In the genomic region with DNA sequence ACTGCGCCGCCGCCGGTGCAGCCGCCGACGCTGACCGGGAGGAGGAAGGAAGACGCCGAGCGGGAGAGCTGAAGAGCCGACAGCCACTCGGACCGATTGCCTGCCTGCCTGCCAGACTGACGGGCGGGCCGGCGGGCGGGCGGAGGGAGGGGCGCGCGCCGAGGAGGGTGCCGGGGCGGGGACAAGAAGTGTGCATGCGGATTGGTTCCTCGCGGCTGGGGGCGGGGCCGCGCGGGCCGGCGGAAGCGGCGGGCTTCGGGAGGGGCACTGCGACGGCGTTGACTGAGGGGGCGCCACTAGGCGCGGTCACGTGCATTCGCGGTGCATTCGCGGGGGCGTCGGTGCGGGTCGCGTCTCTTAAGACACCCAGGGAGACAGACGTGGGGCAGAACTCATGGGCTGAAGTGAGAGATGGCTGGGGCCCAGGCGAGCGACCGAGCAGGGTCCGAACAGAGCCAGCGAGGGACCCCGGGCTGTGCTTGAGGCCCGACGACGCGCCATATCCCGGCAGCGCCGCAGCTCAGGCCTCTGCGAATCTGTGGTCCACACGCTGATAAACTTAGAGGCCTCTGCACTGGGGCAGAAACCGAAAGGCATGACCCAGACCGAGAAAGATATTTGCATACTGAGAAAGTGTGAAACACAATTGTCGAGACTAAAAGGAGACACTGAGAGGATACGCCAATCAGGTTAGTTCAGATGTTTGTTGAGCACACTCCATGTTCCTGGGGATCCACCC, we compare ENCODE assay signal across 1 cellular context.
TF ChIP-seq lines count a peak whose summit lies in the region.

MAPK1 (minus strand) TSS at position 118 of the 739 bp plus-strand sequence. CDS start 205 bp downstream, outside the sequence.

TF ChIP-seq in HEK293, 187 proteins besides CTCF, POLR2A, EP300 and RAD21 (continued from another document and continues in another):
- TF ChIP-seq ZFP3 (tag by site-specific recombination; IDR thresholded peaks at IDR 0.05; ENCODE audit: low read depth) (no peak), PBX3 (CRISPR knock-in tag; IDR thresholded peaks at IDR 0.05) (peak; percentile 53; the same call in 1 of the 2 replicates), ZNF664 (tag by site-specific recombination; IDR thresholded peaks at IDR 0.05) (no peak), ZNF366 (tag by site-specific recombination; conservative IDR thresholded peaks at IDR 0.05) (no peak), ZNF202 (tag by site-specific recombination; IDR thresholded peaks at IDR 0.05; ENCODE audit: borderline replicate concordance) (no peak), ZXDB (tag by site-specific recombination; IDR thresholded peaks at IDR 0.05) (peak; percentile 84), GLI4 (tag by site-specific recombination; IDR thresholded peaks at IDR 0.05) (peak; percentile 36; the same call in 1 of the 2 replicates), ZNF398 (tag by site-specific recombination; IDR thresholded peaks at IDR 0.05) (peak; percentile 51), MEIS1 (CRISPR knock-in tag; IDR thresholded peaks at IDR 0.05; ENCODE audit: borderline replicate concordance) (no peak), AEBP2 (tag by site-specific recombination; IDR thresholded peaks at IDR 0.05; ENCODE audit: borderline replicate concordance) (no peak), SP3 (tag by site-specific recombination; IDR thresholded peaks at IDR 0.05) (peak; percentile 78), ZNF558 (tag by site-specific recombination; IDR thresholded peaks at IDR 0.05) (no peak), ZNF488 (tag by site-specific recombination; IDR thresholded peaks at IDR 0.05) (no peak), ZNF16 (tag by site-specific recombination; IDR thresholded peaks at IDR 0.05; ENCODE audit: low read depth) (no peak), ZBTB8A (tag by site-specific recombination; IDR thresholded peaks at IDR 0.05) (peak; percentile 91), SALL2 (tag by site-specific recombination; IDR thresholded peaks at IDR 0.05; ENCODE audit: borderline replicate concordance) (no peak), ZNF140 (tag by site-specific recombination; IDR thresholded peaks at IDR 0.05) (no peak), ZNF596 (tag by site-specific recombination; IDR thresholded peaks at IDR 0.05) (no peak), KLF7 (tag by site-specific recombination; IDR thresholded peaks at IDR 0.05; ENCODE audit: borderline replicate concordance) (peak; percentile 77; the same call in 1 of the 2 replicates), ZNF394 (tag by site-specific recombination; IDR thresholded peaks at IDR 0.05; ENCODE audit: borderline replicate concordance) (no peak), ZFHX2 (tag by site-specific recombination; conservative IDR thresholded peaks at IDR 0.05) (peak; percentile 96), ZNF335 (tag by site-specific recombination; conservative IDR thresholded peaks at IDR 0.05) (peak; percentile 71), ZNF571 (tag by site-specific recombination; IDR thresholded peaks at IDR 0.05) (no peak), ZNF768 (tag by site-specific recombination; IDR thresholded peaks at IDR 0.05) (no peak), ZNF704 (tag by site-specific recombination; IDR thresholded peaks at IDR 0.05) (no peak)
- TF ChIP-seq, protein P1, sequence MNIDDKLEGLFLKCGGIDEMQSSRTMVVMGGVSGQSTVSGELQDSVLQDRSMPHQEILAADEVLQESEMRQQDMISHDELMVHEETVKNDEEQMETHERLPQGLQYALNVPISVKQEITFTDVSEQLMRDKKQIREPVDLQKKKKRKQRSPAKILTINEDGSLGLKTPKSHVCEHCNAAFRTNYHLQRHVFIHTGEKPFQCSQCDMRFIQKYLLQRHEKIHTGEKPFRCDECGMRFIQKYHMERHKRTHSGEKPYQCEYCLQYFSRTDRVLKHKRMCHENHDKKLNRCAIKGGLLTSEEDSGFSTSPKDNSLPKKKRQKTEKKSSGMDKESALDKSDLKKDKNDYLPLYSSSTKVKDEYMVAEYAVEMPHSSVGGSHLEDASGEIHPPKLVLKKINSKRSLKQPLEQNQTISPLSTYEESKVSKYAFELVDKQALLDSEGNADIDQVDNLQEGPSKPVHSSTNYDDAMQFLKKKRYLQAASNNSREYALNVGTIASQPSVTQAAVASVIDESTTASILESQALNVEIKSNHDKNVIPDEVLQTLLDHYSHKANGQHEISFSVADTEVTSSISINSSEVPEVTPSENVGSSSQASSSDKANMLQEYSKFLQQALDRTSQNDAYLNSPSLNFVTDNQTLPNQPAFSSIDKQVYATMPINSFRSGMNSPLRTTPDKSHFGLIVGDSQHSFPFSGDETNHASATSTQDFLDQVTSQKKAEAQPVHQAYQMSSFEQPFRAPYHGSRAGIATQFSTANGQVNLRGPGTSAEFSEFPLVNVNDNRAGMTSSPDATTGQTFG (tag by site-specific recombination; IDR thresholded peaks at IDR 0.05; ENCODE audit: borderline replicate concordance), result no peak
- TF ChIP-seq, protein P2, sequence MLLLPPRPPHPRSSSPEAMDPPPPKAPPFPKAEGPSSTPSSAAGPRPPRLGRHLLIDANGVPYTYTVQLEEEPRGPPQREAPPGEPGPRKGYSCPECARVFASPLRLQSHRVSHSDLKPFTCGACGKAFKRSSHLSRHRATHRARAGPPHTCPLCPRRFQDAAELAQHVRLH (tag by site-specific recombination; IDR thresholded peaks at IDR 0.05), result no peak
- TF ChIP-seq, protein P3, sequence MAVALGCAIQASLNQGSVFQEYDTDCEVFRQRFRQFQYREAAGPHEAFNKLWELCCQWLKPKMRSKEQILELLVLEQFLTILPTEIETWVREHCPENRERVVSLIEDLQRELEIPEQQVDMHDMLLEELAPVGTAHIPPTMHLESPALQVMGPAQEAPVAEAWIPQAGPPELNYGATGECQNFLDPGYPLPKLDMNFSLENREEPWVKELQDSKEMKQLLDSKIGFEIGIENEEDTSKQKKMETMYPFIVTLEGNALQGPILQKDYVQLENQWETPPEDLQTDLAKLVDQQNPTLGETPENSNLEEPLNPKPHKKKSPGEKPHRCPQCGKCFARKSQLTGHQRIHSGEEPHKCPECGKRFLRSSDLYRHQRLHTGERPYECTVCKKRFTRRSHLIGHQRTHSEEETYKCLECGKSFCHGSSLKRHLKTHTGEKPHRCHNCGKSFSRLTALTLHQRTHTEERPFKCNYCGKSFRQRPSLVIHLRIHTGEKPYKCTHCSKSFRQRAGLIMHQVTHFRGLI (tag by site-specific recombination; IDR thresholded peaks at IDR 0.05), result no peak
- TF ChIP-seq, protein P4, sequence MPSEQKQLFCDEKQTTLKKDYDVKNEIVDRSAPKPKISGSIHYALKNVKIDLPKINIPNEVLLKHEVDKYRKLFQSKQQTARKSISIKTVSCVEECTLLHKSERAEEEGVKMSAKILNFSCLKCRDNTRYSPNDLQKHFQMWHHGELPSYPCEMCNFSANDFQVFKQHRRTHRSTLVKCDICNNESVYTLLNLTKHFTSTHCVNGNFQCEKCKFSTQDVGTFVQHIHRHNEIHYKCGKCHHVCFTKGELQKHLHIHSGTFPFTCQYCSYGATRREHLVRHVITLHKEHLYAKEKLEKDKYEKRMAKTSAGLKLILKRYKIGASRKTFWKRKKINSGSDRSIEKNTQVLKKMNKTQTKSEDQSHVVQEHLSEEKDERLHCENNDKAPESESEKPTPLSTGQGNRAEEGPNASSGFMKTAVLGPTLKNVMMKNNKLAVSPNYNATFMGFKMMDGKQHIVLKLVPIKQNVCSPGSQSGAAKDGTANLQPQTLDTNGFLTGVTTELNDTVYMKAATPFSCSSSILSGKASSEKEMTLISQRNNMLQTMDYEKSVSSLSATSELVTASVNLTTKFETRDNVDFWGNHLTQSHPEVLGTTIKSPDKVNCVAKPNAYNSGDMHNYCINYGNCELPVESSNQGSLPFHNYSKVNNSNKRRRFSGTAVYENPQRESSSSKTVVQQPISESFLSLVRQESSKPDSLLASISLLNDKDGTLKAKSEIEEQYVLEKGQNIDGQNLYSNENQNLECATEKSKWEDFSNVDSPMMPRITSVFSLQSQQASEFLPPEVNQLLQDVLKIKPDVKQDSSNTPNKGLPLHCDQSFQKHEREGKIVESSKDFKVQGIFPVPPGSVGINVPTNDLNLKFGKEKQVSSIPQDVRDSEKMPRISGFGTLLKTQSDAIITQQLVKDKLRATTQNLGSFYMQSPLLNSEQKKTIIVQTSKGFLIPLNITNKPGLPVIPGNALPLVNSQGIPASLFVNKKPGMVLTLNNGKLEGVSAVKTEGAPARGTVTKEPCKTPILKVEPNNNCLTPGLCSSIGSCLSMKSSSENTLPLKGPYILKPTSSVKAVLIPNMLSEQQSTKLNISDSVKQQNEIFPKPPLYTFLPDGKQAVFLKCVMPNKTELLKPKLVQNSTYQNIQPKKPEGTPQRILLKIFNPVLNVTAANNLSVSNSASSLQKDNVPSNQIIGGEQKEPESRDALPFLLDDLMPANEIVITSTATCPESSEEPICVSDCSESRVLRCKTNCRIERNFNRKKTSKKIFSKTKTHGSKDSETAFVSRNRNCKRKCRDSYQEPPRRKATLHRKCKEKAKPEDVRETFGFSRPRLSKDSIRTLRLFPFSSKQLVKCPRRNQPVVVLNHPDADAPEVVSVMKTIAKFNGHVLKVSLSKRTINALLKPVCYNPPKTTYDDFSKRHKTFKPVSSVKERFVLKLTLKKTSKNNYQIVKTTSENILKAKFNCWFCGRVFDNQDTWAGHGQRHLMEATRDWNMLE (tag by site-specific recombination; conservative IDR thresholded peaks at IDR 0.05; ENCODE audit: low read depth), result no peak
- TF ChIP-seq, protein P5, sequence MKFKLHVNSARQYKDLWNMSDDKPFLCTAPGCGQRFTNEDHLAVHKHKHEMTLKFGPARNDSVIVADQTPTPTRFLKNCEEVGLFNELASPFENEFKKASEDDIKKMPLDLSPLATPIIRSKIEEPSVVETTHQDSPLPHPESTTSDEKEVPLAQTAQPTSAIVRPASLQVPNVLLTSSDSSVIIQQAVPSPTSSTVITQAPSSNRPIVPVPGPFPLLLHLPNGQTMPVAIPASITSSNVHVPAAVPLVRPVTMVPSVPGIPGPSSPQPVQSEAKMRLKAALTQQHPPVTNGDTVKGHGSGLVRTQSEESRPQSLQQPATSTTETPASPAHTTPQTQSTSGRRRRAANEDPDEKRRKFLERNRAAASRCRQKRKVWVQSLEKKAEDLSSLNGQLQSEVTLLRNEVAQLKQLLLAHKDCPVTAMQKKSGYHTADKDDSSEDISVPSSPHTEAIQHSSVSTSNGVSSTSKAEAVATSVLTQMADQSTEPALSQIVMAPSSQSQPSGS (tag by site-specific recombination; IDR thresholded peaks at IDR 0.05; ENCODE audit: low read depth), result no peak
